In the genomic region with DNA sequence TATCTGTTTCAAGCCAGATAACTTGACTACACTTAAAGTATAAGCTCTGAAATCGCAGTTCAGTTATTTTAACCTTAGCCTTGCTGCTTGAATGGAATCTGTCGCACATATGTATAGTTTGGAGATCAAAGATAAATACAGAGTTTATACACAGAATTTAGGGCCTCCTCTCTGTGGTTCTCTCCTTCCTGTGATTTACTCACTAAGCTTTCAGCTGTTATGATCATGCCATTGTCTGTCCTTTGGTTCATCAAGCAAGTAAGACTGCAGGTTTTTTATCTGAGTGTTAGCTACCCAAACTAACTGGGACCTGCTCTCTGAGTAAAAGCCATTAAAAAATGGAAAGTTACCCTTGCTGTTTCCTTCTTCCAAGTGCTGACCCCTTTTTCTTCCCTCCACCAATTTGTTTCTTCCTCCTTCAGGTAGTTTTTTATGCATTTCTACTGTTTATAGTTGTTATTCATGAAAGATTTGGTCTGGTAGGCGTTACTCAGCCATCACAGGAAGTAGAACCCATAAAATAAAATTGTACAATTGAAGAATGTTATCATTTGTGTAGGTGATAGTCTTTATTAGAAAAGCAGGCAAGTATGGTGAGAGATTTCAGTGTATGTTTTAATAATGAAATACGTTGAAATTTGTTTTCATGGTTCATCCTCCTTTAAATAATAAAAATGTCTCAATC, we compare ENCODE assay signal across 25 cellular contexts. TPM values are rescaled to one million over a fixed set of nuclear protein-coding genes. Genes with fewer than 3 reads are reported as not detected.
DNase-seq lines count a peak whose midpoint lies in the region; ATAC-seq and TF ChIP-seq lines count a peak whose summit lies in the region.
"Had no signal": no experiment of that assay in that cellular context is flagged by ENCODE, and none has a peak within 500 bp of the region (broad histone marks: within the 10 kb centered on the region; RNA-seq: fewer than 3 reads in every experiment).

No MANE protein-coding gene starts in this region.

- H3K27me3 Mint-ChIP-seq in activated naive CD4-positive, alpha-beta T cell treated with anti-CD3 and anti-CD28 coated beads, Interleukin-2, amount 10 ng/mL, durations not matched to agents 7 days and 5 days = no peaks in the 10 kb centered on the region

- peaks cover 5 to 7% of the 10 kb centered on the region in 2 donors for H3K9me3 Mint-ChIP-seq in activated naive CD4-positive, alpha-beta T cell treated with anti-CD3 and anti-CD28 coated beads, Interleukin-2, amount 50 U/mL, for 72 hours
- peaks cover 4% of the 10 kb centered on the region for H3K9me3 Mint-ChIP-seq in activated naive CD4-positive, alpha-beta T cell treated with anti-CD3 and anti-CD28 coated beads, Interleukin-2, amount 10 ng/mL, durations not matched to agents 7 days and 5 days
- H3K9me3 Mint-ChIP-seq: H9 had no signal

- peaks cover 18 to 32% of the 10 kb centered on the region in 2 donors for H3K36me3 Mint-ChIP-seq in activated naive CD4-positive, alpha-beta T cell treated with anti-CD3 and anti-CD28 coated beads, Interleukin-2, amount 50 U/mL, for 72 hours
- H3K36me3 Mint-ChIP-seq in activated naive CD4-positive, alpha-beta T cell treated with anti-CD3 and anti-CD28 coated beads, Interleukin-2, amount 10 ng/mL, durations not matched to agents 7 days and 5 days = peaks cover 43% of the 10 kb centered on the region

- no peak overlapping the region for H3K27ac ChIP-seq in suprapubic skin
- no peak overlapping the region for H3K27ac ChIP-seq in caudate nucleus (ENCODE audit: low read depth, low read length)
- H3K27ac ChIP-seq: esophagus squamous epithelium, gastrocnemius medialis, KMS-11, left ventricle myocardium inferior, parathyroid adenoma had no signal

- no peaks in the 10 kb centered on the region for H3K27me3 ChIP-seq in suprapubic skin
- H3K27me3 ChIP-seq: esophagus squamous epithelium, gastrocnemius medialis had no signal

- H3K4me3 ChIP-seq in Jurkat, Clone E6-1 (ENCODE audit: low read length) = no peak overlapping the region
- no peak overlapping the region for H3K4me3 ChIP-seq in suprapubic skin
- H3K4me3 ChIP-seq: esophagus squamous epithelium, gastrocnemius medialis, left ventricle myocardium inferior had no signal

- H3K9me3 ChIP-seq in suprapubic skin = no peaks in the 10 kb centered on the region
- H3K9me3 ChIP-seq: esophagus squamous epithelium, gastrocnemius medialis, left ventricle myocardium inferior had no signal

- no peak for TF ChIP-seq EP300 in suprapubic skin (IDR thresholded peaks at IDR 0.05)

- no peak for TF ChIP-seq CTCF in suprapubic skin (IDR thresholded peaks at IDR 0.05)

- peaks cover 16% of the 10 kb centered on the region for H3K4me1 ChIP-seq in suprapubic skin

- no peaks in the 10 kb centered on the region for H3K36me3 ChIP-seq in suprapubic skin
- H3K36me3 ChIP-seq: gastrocnemius medialis, left ventricle myocardium inferior had no signal

- peaks cover 43% of the 10 kb centered on the region for H3K4me1 Mint-ChIP-seq in activated naive CD4-positive, alpha-beta T cell treated with anti-CD3 and anti-CD28 coated beads, Interleukin-2, amount 10 ng/mL, durations not matched to agents 7 days and 5 days

- no peak for TF ChIP-seq POLR2A in suprapubic skin (IDR thresholded peaks at IDR 0.05)

- 88% methylated on average over 4 of the region's 4 CpGs for WGBS in suprapubic skin

- peak; percentile 41 to 57 for ATAC-seq in activated naive CD4-positive, alpha-beta T cell treated with anti-CD3 and anti-CD28 coated beads, Interleukin-2, amount 50 U/mL, for 72 hours
- ATAC-seq in stimulated activated naive CD8-positive, alpha-beta T cell treated with anti-CD3 and anti-CD28 coated beads, Interleukin-15, Interleukin-2, amounts not matched to agents 100 U/mL and 50 U/mL, for 24 hours = peak; percentile 41
- ATAC-seq: gastrocnemius medialis, sciatic nerve had no signal

- DNase-seq in activated naive CD4-positive, alpha-beta T cell treated with anti-CD3 and anti-CD28 coated beads, Interleukin-2, amount 50 U/mL, for 72 hours (ENCODE audit: low spot score in 2 of 2) = no peak
- no peak for DNase-seq in activated naive CD4-positive, alpha-beta T cell treated with anti-CD3 and anti-CD28 coated beads, Interleukin-2, amount 10 ng/mL, durations not matched to agents 7 days and 5 days
- peak; percentile 79 for DNase-seq in Jurkat, Clone E6-1 (ENCODE audit: low read depth, low spot score)
- peak; percentile 50 for DNase-seq in central memory CD4-positive, alpha-beta T cell
- no peak for DNase-seq in stimulated activated naive CD8-positive, alpha-beta T cell treated with anti-CD3 and anti-CD28 coated beads, Interleukin-15, Interleukin-2, amounts not matched to agents 100 U/mL and 50 U/mL, for 24 hours
- DNase-seq in suprapubic skin (ENCODE audit: low spot score in 2 of 2) (no peak), caudate nucleus (lab: John Stamatoyannopoulos, UW) (no peak), KG1 (lab: John Stamatoyannopoulos, UW) (no peak)
- DNase-seq: activated naive CD4-positive, alpha-beta T cell treated with Interleukin-2 at 50 U/mL for 16 hours; DMS153; effector CD8-positive, alpha-beta T cell; esophagus squamous epithelium; gastrocnemius medialis; H9; hippocampal formation; left ventricle myocardium inferior; NCI-H1048; NCI-H187 treated with DMSO at 0.1 percent for 48 hours; NCI-H748 treated with DMSO at 0.1 percent for 48 hours; stimulated activated CD8-positive, alpha-beta memory T cell treated with anti-CD3 and anti-CD28 coated beads, Interleukin-4, amount 100 ng/mL, for 48 hours had no signal

- H3K27ac Mint-ChIP-seq in activated naive CD4-positive, alpha-beta T cell treated with anti-CD3 and anti-CD28 coated beads, Interleukin-2, amount 50 U/mL, for 72 hours = peak overlapping the region in 1 of 2 donors; percentile 15
- H3K27ac Mint-ChIP-seq in activated naive CD4-positive, alpha-beta T cell treated with anti-CD3 and anti-CD28 coated beads, Interleukin-2, amount 10 ng/mL, durations not matched to agents 7 days and 5 days = no peak overlapping the region
- H3K27ac Mint-ChIP-seq: H9 had no signal

- CTCF ChIA-PET in activated naive CD4-positive, alpha-beta T cell treated with anti-CD3 and anti-CD28 coated beads, Interleukin-2, amount 10 ng/mL, durations not matched to agents 7 days and 5 days (lab: Charles Lee) = interaction anchor here (1.0 kb wide), 1 partner anchor 66 kb away, joined by 3 read pairs; no protein-coding TSS in a partner anchor

- no peak overlapping the region for H3K4me3 Mint-ChIP-seq in activated naive CD4-positive, alpha-beta T cell treated with anti-CD3 and anti-CD28 coated beads, Interleukin-2, amount 10 ng/mL, durations not matched to agents 7 days and 5 days
- H3K4me3 Mint-ChIP-seq: CD14-positive monocyte, H9 had no signal

RNA-seq across cellular contexts. Expression of a gene that starts 33.7 kb away (rescaled TPM):
- total RNA-seq in activated naive CD4-positive, alpha-beta T cell treated with anti-CD3 and anti-CD28 coated beads, Interleukin-2, amount 50 U/mL, for 72 hours = 10 to 100 TPM in 1 of 2 donors, 1 to 10 TPM in 1; 10.0 to 11.2 TPM
- polyA plus RNA-seq in Jurkat, Clone E6-1 (2012; ENCODE audit: insufficient read depth, insufficient read length) = not detected
- 1 to 10 TPM; 1.0 to 6.0 (median 3.4) TPM for total RNA-seq in suprapubic skin
- polyA plus RNA-seq: neural cell had no signal

RNA-seq across cellular contexts. Expression of a gene that starts 48.9 kb away (rescaled TPM):
- 10 to 100 TPM; 88.0 to 98.2 TPM for total RNA-seq in activated naive CD4-positive, alpha-beta T cell treated with anti-CD3 and anti-CD28 coated beads, Interleukin-2, amount 50 U/mL, for 72 hours
- polyA plus RNA-seq in Jurkat, Clone E6-1 (2012; ENCODE audit: insufficient read depth, insufficient read length) = 24.0 TPM
- total RNA-seq in suprapubic skin = 10 to 100 TPM; 49.8 to 81.8 (median 74.1) TPM

Comparison
In these comparisons a context has a peak if more than half of its experiments do, and no peak if none do; other contexts are left out.
1. DNase-seq: peak in Jurkat, Clone E6-1 (single experiment) and central memory CD4-positive, alpha-beta T cell (single experiment); none in activated naive CD4-positive, alpha-beta T cell treated with anti-CD3 and anti-CD28 coated beads, Interleukin-2, amount 50 U/mL, for 72 hours (0 of 2), activated naive CD4-positive, alpha-beta T cell treated with anti-CD3 and anti-CD28 coated beads, Interleukin-2, amount 10 ng/mL, durations not matched to agents 7 days and 5 days (single experiment), stimulated activated naive CD8-positive, alpha-beta T cell treated with anti-CD3 and anti-CD28 coated beads, Interleukin-15, Interleukin-2, amounts not matched to agents 100 U/mL and 50 U/mL, for 24 hours (single experiment), suprapubic skin (0 of 2), caudate nucleus (0 of 61) and KG1 (single experiment).